Comparison of ENCODE assay signal across 15 cellular contexts in the genomic region with DNA sequence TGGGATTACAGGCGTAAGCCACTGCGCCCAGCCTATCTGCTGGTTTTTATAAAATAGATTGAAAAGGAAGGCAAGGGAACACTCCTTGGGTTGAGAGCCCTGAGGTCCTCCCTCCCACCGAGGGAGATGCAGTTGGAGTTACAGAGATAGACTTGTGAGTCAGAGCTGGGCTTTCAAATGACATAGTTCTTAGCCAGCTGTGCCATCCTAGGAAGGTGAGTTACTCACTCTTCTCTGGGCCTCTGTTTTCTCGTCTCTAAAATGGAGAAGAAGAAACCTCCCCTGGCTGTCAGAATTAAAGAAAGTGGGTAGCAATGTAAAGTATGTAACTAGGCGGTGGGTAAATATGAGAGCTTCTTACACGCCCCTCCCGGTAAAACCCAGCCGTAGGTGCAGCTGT. TPM values are rescaled to one million over a fixed set of nuclear protein-coding genes. Genes with fewer than 3 reads are reported as not detected.
DNase-seq lines count a peak whose midpoint lies in the region; ATAC-seq and TF ChIP-seq lines count a peak whose summit lies in the region.
"Had no signal": no experiment of that assay in that cellular context is flagged by ENCODE, and none has a peak within 500 bp of the region (broad histone marks: within the 10 kb centered on the region; RNA-seq: fewer than 3 reads in every experiment).

No MANE protein-coding gene starts in this region.

- H3K27me3 ChIP-seq in MG63 = no peaks in the 10 kb centered on the region
- H3K27me3 ChIP-seq in effector memory CD4-positive, alpha-beta T cell (replicated peaks; ENCODE audit: control insufficient read depth, insufficient read depth, low read length, poor library complexity, severe bottlenecking) = no peaks in the 10 kb centered on the region
- peaks cover 10% of the 10 kb centered on the region for H3K27me3 ChIP-seq in CD8-positive, alpha-beta memory T cell (ENCODE audit: insufficient read depth, low read length, poor library complexity, severe bottlenecking)

- H3K9me3 ChIP-seq in MG63 = no peaks in the 10 kb centered on the region; the same call in 1 of the 2 replicates
- no peaks in the 10 kb centered on the region for H3K9me3 ChIP-seq in effector memory CD4-positive, alpha-beta T cell (ENCODE audit: control insufficient read depth, low read length)
- no peaks in the 10 kb centered on the region for H3K9me3 ChIP-seq in CD8-positive, alpha-beta memory T cell (ENCODE audit: low read length)

- TF ChIP-seq CTCF in endothelial cell (IDR thresholded peaks at IDR 0.05; ENCODE audit: unreplicated experiment) = no peak

- ATAC-seq in HG03025 (IDR thresholded peaks at IDR 0.05; ENCODE audit: low FRiP score, unreplicated experiment) = no peak
- ATAC-seq: esophagus mucosa, sciatic nerve had no signal

- H3K27me3 Mint-ChIP-seq in endothelial cell (ENCODE audit: unreplicated experiment) = peaks cover 13% of the 10 kb centered on the region
- H3K27me3 Mint-ChIP-seq in CD8-positive, alpha-beta memory T cell = peaks cover 35 to 71% of the 10 kb centered on the region in 2 donors

- H3K27ac ChIP-seq in effector memory CD4-positive, alpha-beta T cell (ENCODE audit: insufficient read depth, low read length, poor library complexity, severe bottlenecking) = no peak overlapping the region
- H3K27ac ChIP-seq in CD8-positive, alpha-beta memory T cell (ENCODE audit: low read depth, low read length) = no peak overlapping the region

- H3K4me3 ChIP-seq in MG63 = no peak overlapping the region
- no peak overlapping the region for H3K4me3 ChIP-seq in effector memory CD4-positive, alpha-beta T cell (ENCODE audit: insufficient read depth, low read depth, low read length, poor library complexity, severe bottlenecking)
- H3K4me3 ChIP-seq in CD8-positive, alpha-beta memory T cell (ENCODE audit: low read length) = no peak overlapping the region

- peaks cover 7% of the 10 kb centered on the region; the same call in 1 of the 2 replicates for H3K36me3 ChIP-seq in MG63
- H3K36me3 ChIP-seq in effector memory CD4-positive, alpha-beta T cell (ENCODE audit: control insufficient read depth, insufficient read depth, low read length) = no peaks in the 10 kb centered on the region
- no peaks in the 10 kb centered on the region for H3K36me3 ChIP-seq in CD8-positive, alpha-beta memory T cell (ENCODE audit: insufficient read depth, low read length)

- H3K9me3 Mint-ChIP-seq in endothelial cell (ENCODE audit: unreplicated experiment) = peaks cover under 1% of the 10 kb centered on the region
- peaks cover 0 to 8% (median 5%) of the 10 kb centered on the region in 5 donors for H3K9me3 Mint-ChIP-seq in CD8-positive, alpha-beta memory T cell

- peaks cover 35% of the 10 kb centered on the region for H3K4me1 Mint-ChIP-seq in endothelial cell (ENCODE audit: unreplicated experiment)
- H3K4me1 Mint-ChIP-seq in CD8-positive, alpha-beta memory T cell = peaks cover 5 to 19% (median 19%) of the 10 kb centered on the region in 3 donors

- DNase-seq in Daoy (ENCODE audit: low read depth) (peak; percentile 72), MG63 (peak; percentile 47), endothelial cell (ENCODE audit: low spot score) (no peak), posterior vena cava (ENCODE audit: low spot score) (peak; percentile 32)
- DNase-seq in effector memory CD4-positive, alpha-beta T cell = no peak
- no peak for DNase-seq in CD8-positive, alpha-beta memory T cell
- DNase-seq: activated naive CD4-positive, alpha-beta T cell; NCI-H146; NCI-H748 treated with DMSO at 0.1 percent for 48 hours; SHP77 treated with DMSO at 0.1 percent for 48 hours; substantia nigra had no signal

- CTCF ChIA-PET in CD8-positive, alpha-beta memory T cell (lab: Charles Lee) = no interaction called here

- peak overlapping the region; percentile 53 for H3K4me3 Mint-ChIP-seq in endothelial cell (ENCODE audit: unreplicated experiment)
- no peak overlapping the region for H3K4me3 Mint-ChIP-seq in CD8-positive, alpha-beta memory T cell

- intact Hi-C loops in posterior vena cava (cut with DNase I) = no loop called here

- H3K4me1 ChIP-seq in effector memory CD4-positive, alpha-beta T cell (ENCODE audit: control insufficient read depth, insufficient read depth, low read length, poor library complexity, severe bottlenecking) = peaks cover 5% of the 10 kb centered on the region
- peaks cover 5% of the 10 kb centered on the region for H3K4me1 ChIP-seq in CD8-positive, alpha-beta memory T cell (ENCODE audit: insufficient read depth, low read length)

- POLR2A ChIA-PET in CD8-positive, alpha-beta memory T cell (lab: Charles Lee) = no interaction called here

- H3K27ac Mint-ChIP-seq in endothelial cell (ENCODE audit: unreplicated experiment) = no peak overlapping the region
- H3K27ac Mint-ChIP-seq in CD8-positive, alpha-beta memory T cell = no peak overlapping the region

- H3K36me3 Mint-ChIP-seq in endothelial cell (ENCODE audit: low read depth, unreplicated experiment) = peaks cover 30% of the 10 kb centered on the region
- H3K36me3 Mint-ChIP-seq in CD8-positive, alpha-beta memory T cell = peaks cover 0 to 15% (median 2%) of the 10 kb centered on the region in 3 donors

RNA-seq across cellular contexts. Expression of gene LRRFIP1, which starts 2.4 kb away (rescaled TPM):
- total RNA-seq in Daoy (2014; rRNA removed; shearing (Covaris generic)) = 35.1 and 41.3 TPM in 2 replicates
- total RNA-seq in MG63 (2014; rRNA removed; shearing (Covaris generic); ENCODE audit: low replicate concordance) = 33.5 and 52.8 TPM in 2 replicates
- total RNA-seq in endothelial cell (ENCODE audit: unreplicated experiment) = 105 TPM
- total RNA-seq in posterior vena cava = 100 to 1,000 TPM; 180 to 357 TPM
- total RNA-seq in CD8-positive, alpha-beta memory T cell = 100 to 1,000 TPM; 188 to 192 TPM
- polyA plus RNA-seq in CD8-positive, alpha-beta memory T cell = 128 TPM

RNA-seq across cellular contexts. Expression of gene RAB17, which starts 39.2 kb away (rescaled TPM):
- 0.40 and 2.3 TPM in 2 replicates for total RNA-seq in Daoy (2014; rRNA removed; shearing (Covaris generic))
- not detected in 2 replicates for total RNA-seq in MG63 (2014; rRNA removed; shearing (Covaris generic); ENCODE audit: low replicate concordance)
- total RNA-seq in endothelial cell (ENCODE audit: unreplicated experiment) (1.5 TPM), posterior vena cava (1 to 10 TPM; 2.0 to 2.7 TPM)
- total RNA-seq in CD8-positive, alpha-beta memory T cell = not detected
- not detected for polyA plus RNA-seq in CD8-positive, alpha-beta memory T cell
- total RNA-seq: activated CD8-positive, alpha-beta memory T cell treated with anti-CD3 and anti-CD28 coated beads for 36 hours had no signal

Comparison
In these comparisons a context has a peak if more than half of its experiments do, and no peak if none do; other contexts are left out.
1. DNase-seq: peak in Daoy (single experiment), MG63 (single experiment) and posterior vena cava (single experiment); none in endothelial cell (single experiment), effector memory CD4-positive, alpha-beta T cell (0 of 3) and CD8-positive, alpha-beta memory T cell (0 of 5).